In genomic region chr3:48697952-48698351, GRCh38 we compare ENCODE assay signal across 20 cellular contexts. TPM values are rescaled to one million over a fixed set of nuclear protein-coding genes. Genes with fewer than 3 reads are reported as not detected.
A peak's percentile ranks its signal among the peaks of the same experiment; 100 is the strongest.
DNase-seq lines count a peak whose midpoint lies in the region; ATAC-seq and TF ChIP-seq lines count a peak whose summit lies in the region.
"Had no signal": no experiment of that assay in that cellular context is flagged by ENCODE, and none has a peak within 500 bp of the region (broad histone marks: within the 10 kb centered on the region; RNA-seq: fewer than 3 reads in every experiment).

No MANE protein-coding gene starts in this region.

- H2BK20ac ChIP-seq in IMR-90 (ENCODE audit: low read depth, low read length), result no peak overlapping the region

- H3K4me3 Mint-ChIP-seq in activated CD4-positive, alpha-beta T cell treated with anti-CD3 and anti-CD28 coated beads for 36 hours, result no peak overlapping the region
- H3K4me3 Mint-ChIP-seq in activated T-helper 17 cell treated with anti-CD3 and anti-CD28 coated beads, Interleukin-2, amount 50 U/mL, for 72 hours, result no peak overlapping the region
- H3K4me3 Mint-ChIP-seq: activated naive CD8-positive, alpha-beta T cell treated with anti-CD3 and anti-CD28 coated beads for 36 hours; CD14-positive monocyte; dendritic cell treated with granulocyte-macrophage colony-stimulating factor and Interleukin-4, amounts not matched to agents 40 ng/mL and 50 ng/mL, for 4 days; H9; neural progenitor cell had no signal

- no peak overlapping the region for H2AFZ ChIP-seq in IMR-90 (replicated peaks; ENCODE audit: low read length, poor library complexity)
- H2AFZ ChIP-seq: neural progenitor cell had no signal

- WGBS in IMR-90 (ENCODE audit: extremely low coverage in 2 of 2, insufficient read length in 1 of 2), 2 experiments, result no CpG with 5 or more reads among the region's 3 CpGs
- WGBS in testis, 2 donors, result 81 to 89% methylated on average over 3 of the region's 3 CpGs

- dilution Hi-C loops in IMR-90 (cut with HindIII; ENCODE audit: low sequenced_read_pairs, unreplicated experiment), result no loop called here

- H2BK120ac ChIP-seq in IMR-90 (ENCODE audit: low read depth, low read length), result no peak overlapping the region

- H3K79me1 ChIP-seq in IMR-90 (ENCODE audit: low read depth in 1 of 2, low read length in 2 of 2), result peaks cover 35 to 79% of the 10 kb centered on the region in 2 experiments

- H2AK5ac ChIP-seq in IMR-90 (ENCODE audit: low read depth, low read length), result no peak overlapping the region

- no peaks in the 10 kb centered on the region for H3K27me3 ChIP-seq in IMR-90 (ENCODE audit: control insufficient read depth, insufficient read depth, low read length)
- H3K27me3 ChIP-seq in testis, result no peaks in the 10 kb centered on the region
- H3K27me3 ChIP-seq: body of pancreas, neural progenitor cell, tibial artery had no signal

- no peak overlapping the region for H2AK9ac ChIP-seq in IMR-90 (replicated peaks; ENCODE audit: low read depth, low read length, poor library complexity)

- BruUV-seq in IMR-90 (replicated peaks; lab: Mats Ljungman, UMichigan), result no TSS peak

- H3K4ac ChIP-seq in IMR-90 (ENCODE audit: low read depth, low read length), result no peak overlapping the region

- no peak overlapping the region for H3K18ac ChIP-seq in IMR-90 (ENCODE audit: low read depth, low read length)

- H3K36me3 ChIP-seq in IMR-90 (ENCODE audit: control insufficient read depth, insufficient read depth, low read length) (peaks cover 36% of the 10 kb centered on the region), mucosa of descending colon (ENCODE audit: low read depth) (peaks cover 15% of the 10 kb centered on the region), testis (ENCODE audit: low read depth, missing control alignments) (no peaks in the 10 kb centered on the region)

- H3K36me3 Mint-ChIP-seq in activated CD4-positive, alpha-beta T cell treated with anti-CD3 and anti-CD28 coated beads for 36 hours (ENCODE audit: low read depth), result peaks cover 26% of the 10 kb centered on the region
- peaks cover 68% of the 10 kb centered on the region for H3K36me3 Mint-ChIP-seq in activated T-helper 17 cell treated with anti-CD3 and anti-CD28 coated beads, Interleukin-2, amount 50 U/mL, for 72 hours (ENCODE audit: low read depth)

- DNase-seq in activated CD4-positive, alpha-beta T cell treated with anti-CD3 and anti-CD28 coated beads for 36 hours, result no peak
- DNase-seq in activated CD4-positive, alpha-beta T cell treated with anti-CD3 and anti-CD28 coated beads for 1 hour, result no peak
- no peak for DNase-seq in IMR-90
- no peak for DNase-seq in mucosa of descending colon
- DNase-seq in testis, result no peak
- DNase-seq in GM10248 (ENCODE audit: extremely low spot score), result no peak
- DNase-seq: activated CD4-positive, alpha-beta T cell treated with anti-CD3 and anti-CD28 coated beads, Interleukin-2, amount 50 U/mL, for 1 hour; activated naive CD8-positive, alpha-beta T cell treated with anti-CD3 and anti-CD28 coated beads for 36 hours; body of pancreas; DMS53; H9; NCI-H1417; NCI-H82; stimulated activated CD4-positive, alpha-beta T cell treated with anti-CD3 and anti-CD28 coated beads, Interleukin-12 subunit alpha, Interleukin-12 subunit beta, amount 100 ng/mL, for 4 hours; tibial artery had no signal

- H2BK5ac ChIP-seq in IMR-90 (ENCODE audit: low read depth, low read length, poor library complexity, severe bottlenecking), result no peak overlapping the region

- H3K4me1 ChIP-seq in IMR-90 (ENCODE audit: control insufficient read depth, insufficient read depth, low read length), result peaks cover 25% of the 10 kb centered on the region
- peaks cover 20% of the 10 kb centered on the region for H3K4me1 ChIP-seq in mucosa of descending colon (ENCODE audit: low read depth)
- peaks cover 30% of the 10 kb centered on the region for H3K4me1 ChIP-seq in testis

- H3K27me3 Mint-ChIP-seq in activated CD4-positive, alpha-beta T cell treated with anti-CD3 and anti-CD28 coated beads for 36 hours, result no peaks in the 10 kb centered on the region
- no peaks in the 10 kb centered on the region for H3K27me3 Mint-ChIP-seq in activated T-helper 17 cell treated with anti-CD3 and anti-CD28 coated beads, Interleukin-2, amount 50 U/mL, for 72 hours
- H3K27me3 Mint-ChIP-seq: activated naive CD8-positive, alpha-beta T cell treated with anti-CD3 and anti-CD28 coated beads for 36 hours; dendritic cell treated with granulocyte-macrophage colony-stimulating factor and Interleukin-4, amounts not matched to agents 40 ng/mL and 50 ng/mL, for 4 days had no signal

- H3K4me3 ChIP-seq in IMR-90 (ENCODE audit: insufficient read depth, low read depth, low read length) (no peak overlapping the region), mucosa of descending colon (no peak overlapping the region), testis (no peak overlapping the region)
- H3K4me3 ChIP-seq: body of pancreas, neural progenitor cell, tibial artery had no signal

- H3K9me3 ChIP-seq in IMR-90 (ENCODE audit: control insufficient read depth, insufficient read depth, low read length) (no peaks in the 10 kb centered on the region), mucosa of descending colon (no peaks in the 10 kb centered on the region), testis (no peaks in the 10 kb centered on the region)
- H3K9me3 ChIP-seq: body of pancreas, tibial artery had no signal

- H3K4me2 ChIP-seq in IMR-90 (ENCODE audit: low read depth, low read length), result no peak overlapping the region
- H3K4me2 ChIP-seq: neural progenitor cell had no signal

- H3K9ac ChIP-seq in IMR-90 (ENCODE audit: low read depth, low read length), result no peak overlapping the region
- H3K9ac ChIP-seq: neural progenitor cell had no signal

- H3K56ac ChIP-seq in IMR-90 (ENCODE audit: extremely low read depth, insufficient read depth, low read length), result no peak overlapping the region

- in situ Hi-C loops in IMR-90 (cut with MboI; ENCODE audit: low sequenced_read_pairs), result no loop called here

- no peak for TF ChIP-seq POLR2A in IMR-90 (IDR thresholded peaks at IDR 0.05; ENCODE audit: low read depth, low read length)
- TF ChIP-seq POLR2A in testis (IDR thresholded peaks at IDR 0.05), result no peak

- H4K91ac ChIP-seq in IMR-90 (ENCODE audit: insufficient read depth, low read depth, low read length), result no peak overlapping the region

- no peak overlapping the region for H3K23ac ChIP-seq in IMR-90 (ENCODE audit: low read depth, low read length)

- H3K4me1 Mint-ChIP-seq in activated CD4-positive, alpha-beta T cell treated with anti-CD3 and anti-CD28 coated beads for 36 hours, result peaks cover 36% of the 10 kb centered on the region
- peaks cover 17% of the 10 kb centered on the region for H3K4me1 Mint-ChIP-seq in activated T-helper 17 cell treated with anti-CD3 and anti-CD28 coated beads, Interleukin-2, amount 50 U/mL, for 72 hours
- H3K4me1 Mint-ChIP-seq: CD14-positive monocyte had no signal

- TF ChIP-seq RAD21 in IMR-90 (IDR thresholded peaks at IDR 0.05; ENCODE audit: low read length), result no peak

- H4K8ac ChIP-seq in IMR-90 (ENCODE audit: low read depth in 2 of 2, low read length in 2 of 2), result no peak overlapping the region

- H3K14ac ChIP-seq in IMR-90 (replicated peaks; ENCODE audit: low read depth, low read length), result no peak overlapping the region

- POLR2A ChIA-PET in activated CD4-positive, alpha-beta T cell treated with anti-CD3 and anti-CD28 coated beads for 36 hours (lab: Charles Lee), result interaction anchor here (0.5 to 0.7 kb wide), 2 partner anchors 19 to 356 kb away, joined by 3 to 4 read pairs; partner anchors contain the start of gene IP6K2
- POLR2A ChIA-PET in IMR-90 (lab: Charles Lee; ENCODE audit: unreplicated experiment) (no interaction called here), GM10248 (lab: Yijun Ruan, JAX) (interaction anchor here (0.6 kb wide), 1 partner anchor 141 kb away, joined by 5 read pairs; no protein-coding TSS in a partner anchor)

- peaks cover 23% of the 10 kb centered on the region for H3K9me1 ChIP-seq in IMR-90 (ENCODE audit: insufficient read depth, low read length)

- H4K20me1 ChIP-seq in IMR-90 (ENCODE audit: insufficient read depth, low read length), result peaks cover 93% of the 10 kb centered on the region

- ATAC-seq in activated CD4-positive, alpha-beta T cell treated with anti-CD3 and anti-CD28 coated beads for 36 hours, result peak; percentile 87
- ATAC-seq in IMR-90 (ENCODE audit: low read depth) (no peak), mucosa of descending colon (peak; percentile 25), GM21526 (IDR thresholded peaks at IDR 0.05; ENCODE audit: low FRiP score, unreplicated experiment) (no peak)
- peak; percentile 35 for ATAC-seq in activated T-helper 17 cell treated with anti-CD3 and anti-CD28 coated beads, Interleukin-2, amount 50 U/mL, for 72 hours (replicated peaks)
- ATAC-seq: body of pancreas had no signal

- CTCF ChIA-PET in activated CD4-positive, alpha-beta T cell treated with anti-CD3 and anti-CD28 coated beads for 36 hours (lab: Charles Lee), result interaction anchor here (0.6 to 1.8 kb wide), 3 partner anchors 12 to 262 kb away, joined by 3 to 5 read pairs (median 3); partner anchors contain the start of gene NCKIPSD
- CTCF ChIA-PET in IMR-90 (lab: Yijun Ruan, JAX) (no interaction called here), GM10248 (lab: Yijun Ruan, JAX) (interaction anchor here (1.6 to 3.2 kb wide), 3 partner anchors 10 to 18 kb away, joined by 3 to 18 read pairs (median 16); partner anchors contain the start of gene NCKIPSD)

- H3K27ac Mint-ChIP-seq in activated CD4-positive, alpha-beta T cell treated with anti-CD3 and anti-CD28 coated beads for 36 hours, result no peak overlapping the region
- no peak overlapping the region for H3K27ac Mint-ChIP-seq in activated T-helper 17 cell treated with anti-CD3 and anti-CD28 coated beads, Interleukin-2, amount 50 U/mL, for 72 hours
- H3K27ac Mint-ChIP-seq: activated naive CD8-positive, alpha-beta T cell treated with anti-CD3 and anti-CD28 coated beads for 36 hours; CD14-positive monocyte; dendritic cell treated with granulocyte-macrophage colony-stimulating factor and Interleukin-4, amounts not matched to agents 40 ng/mL and 50 ng/mL, for 4 days; neural progenitor cell had no signal

- peak; percentile 20; the same call in 1 of the 2 replicates for TF ChIP-seq CTCF in IMR-90 (conservative IDR thresholded peaks at IDR 0.05; ENCODE audit: low read depth, low read length)
- TF ChIP-seq CTCF in mucosa of descending colon (IDR thresholded peaks at IDR 0.05), result no peak
- no peak for TF ChIP-seq CTCF in testis (IDR thresholded peaks at IDR 0.05)
- TF ChIP-seq CTCF in GM10248 (IDR thresholded peaks at IDR 0.05; ENCODE audit: control extremely low read depth, extremely low read depth, low read depth, missing control alignments), result no peak

- H4K5ac ChIP-seq in IMR-90 (ENCODE audit: low read depth, low read length), result no peak overlapping the region

- H3K9me3 Mint-ChIP-seq in activated CD4-positive, alpha-beta T cell treated with anti-CD3 and anti-CD28 coated beads for 36 hours (ENCODE audit: low read depth), result no peaks in the 10 kb centered on the region
- no peaks in the 10 kb centered on the region for H3K9me3 Mint-ChIP-seq in activated T-helper 17 cell treated with anti-CD3 and anti-CD28 coated beads, Interleukin-2, amount 50 U/mL, for 72 hours
- H3K9me3 Mint-ChIP-seq: activated naive CD8-positive, alpha-beta T cell treated with anti-CD3 and anti-CD28 coated beads for 36 hours; CD14-positive monocyte; dendritic cell treated with granulocyte-macrophage colony-stimulating factor and Interleukin-4, amounts not matched to agents 40 ng/mL and 50 ng/mL, for 4 days; H9; neural progenitor cell had no signal

- H2BK15ac ChIP-seq in IMR-90 (ENCODE audit: low read depth, low read length), result no peak overlapping the region

- intact Hi-C loops in activated CD4-positive, alpha-beta T cell treated with anti-CD3 and anti-CD28 coated beads for 36 hours (cut with DNase I, micrococcal nuclease), result no loop called here
- intact Hi-C loops in IMR-90 (cut with micrococcal nuclease) (no loop called here), mucosa of descending colon (cut with DNase I, micrococcal nuclease) (no loop called here), testis (cut with DNase I; ENCODE audit: low total_unique reads) (no loop called here)

- H3K27ac ChIP-seq in IMR-90 (ENCODE audit: insufficient read depth, low read length) (no peak overlapping the region), testis (no peak overlapping the region)
- H3K27ac ChIP-seq: body of pancreas, neural progenitor cell, tibial artery had no signal

RNA-seq across cellular contexts. Expression of gene NCKIPSD, which starts 12.2 kb away (rescaled TPM):
- 10 to 100 TPM; 61.0 to 67.3 TPM for total RNA-seq in activated CD4-positive, alpha-beta T cell treated with anti-CD3 and anti-CD28 coated beads for 36 hours
- total RNA-seq in IMR-90 (2012; rRNA removed) (21.0 and 21.9 TPM in 2 replicates), mucosa of descending colon (10 to 100 TPM; 21.7 to 27.3 (median 23.7) TPM), testis (10 to 100 TPM; 69.4 to 81.3 TPM)
- polyA plus RNA-seq in IMR-90 (2012; rRNA removed) (38.3 and 42.3 TPM in 2 replicates), testis (ENCODE audit: insufficient read depth, low read depth, low replicate concordance) (30.1 TPM)
- polyA plus RNA-seq in IMR-90 (2012; cell fraction: cytosol; rRNA removed), result 15.5 and 40.7 TPM in 2 replicates
- 71.9 and 123 TPM in 2 replicates for polyA plus RNA-seq in IMR-90 (2012; cell fraction: nucleus; rRNA removed; ENCODE audit: low replicate concordance)
- 100 to 1,000 TPM in 1 of 2 donors, 10 to 100 TPM in 1; 58.0 to 110 TPM for total RNA-seq in activated T-helper 17 cell treated with anti-CD3 and anti-CD28 coated beads, Interleukin-2, amount 50 U/mL, for 72 hours

RNA-seq across cellular contexts. Expression of gene IP6K2, which starts 19.1 kb away (rescaled TPM):
- 10 to 100 TPM; 39.4 to 48.3 TPM for total RNA-seq in activated CD4-positive, alpha-beta T cell treated with anti-CD3 and anti-CD28 coated beads for 36 hours
- total RNA-seq in IMR-90 (2012; rRNA removed) (73.7 and 76.9 TPM in 2 replicates), mucosa of descending colon (100 to 1,000 TPM in 2 of 3 donors, 10 to 100 TPM in 1; 99.3 to 199 (median 137) TPM), testis (100 to 1,000 TPM; 114 to 148 TPM)
- polyA plus RNA-seq in IMR-90 (2012; rRNA removed) (155 and 169 TPM in 2 replicates), testis (ENCODE audit: insufficient read depth, low read depth, low replicate concordance) (113 TPM)
- polyA plus RNA-seq in IMR-90 (2012; cell fraction: cytosol; rRNA removed), result 86.6 and 128 TPM in 2 replicates
- polyA plus RNA-seq in IMR-90 (2012; cell fraction: nucleus; rRNA removed; ENCODE audit: low replicate concordance), result 518 and 581 TPM in 2 replicates
- 10 to 100 TPM; 43.4 to 51.1 TPM for total RNA-seq in activated T-helper 17 cell treated with anti-CD3 and anti-CD28 coated beads, Interleukin-2, amount 50 U/mL, for 72 hours

RNA-seq across cellular contexts. Expression of gene CELSR3, which starts 35.3 kb away (rescaled TPM):
- 1 to 10 TPM; 7.9 to 8.1 TPM for total RNA-seq in activated CD4-positive, alpha-beta T cell treated with anti-CD3 and anti-CD28 coated beads for 36 hours
- total RNA-seq in IMR-90 (2012; rRNA removed), result 0.18 and 0.28 TPM in 2 replicates
- polyA plus RNA-seq in IMR-90 (2012; rRNA removed), result 0.59 and 0.63 TPM in 2 replicates
- polyA plus RNA-seq in IMR-90 (2012; cell fraction: cytosol; rRNA removed), result 0.21 and 0.46 TPM in 2 replicates
- polyA plus RNA-seq in IMR-90 (2012; cell fraction: nucleus; rRNA removed; ENCODE audit: low replicate concordance), result 2.5 and 3.7 TPM in 2 replicates
- 10 to 100 TPM; 20.3 to 27.1 TPM for total RNA-seq in activated T-helper 17 cell treated with anti-CD3 and anti-CD28 coated beads, Interleukin-2, amount 50 U/mL, for 72 hours
- 1 to 10 TPM; 1.1 to 2.7 (median 2.3) TPM for total RNA-seq in mucosa of descending colon
- 10 to 100 TPM; 14.3 to 17.5 TPM for total RNA-seq in testis
- 13.5 TPM for polyA plus RNA-seq in testis (ENCODE audit: insufficient read depth, low read depth, low replicate concordance)
- polyA plus RNA-seq: CD14-positive monocyte had no signal

Comparison
In these comparisons a context has a peak if more than half of its experiments do, and no peak if none do; other contexts are left out.
1. ATAC-seq: peak in activated CD4-positive, alpha-beta T cell treated with anti-CD3 and anti-CD28 coated beads for 36 hours (single experiment), activated T-helper 17 cell treated with anti-CD3 and anti-CD28 coated beads, Interleukin-2, amount 50 U/mL, for 72 hours (single experiment) and mucosa of descending colon (single experiment); none in IMR-90 (single experiment) and GM21526 (single experiment).